Comparison of ENCODE assay signal across 16 cellular contexts in the genomic region with DNA sequence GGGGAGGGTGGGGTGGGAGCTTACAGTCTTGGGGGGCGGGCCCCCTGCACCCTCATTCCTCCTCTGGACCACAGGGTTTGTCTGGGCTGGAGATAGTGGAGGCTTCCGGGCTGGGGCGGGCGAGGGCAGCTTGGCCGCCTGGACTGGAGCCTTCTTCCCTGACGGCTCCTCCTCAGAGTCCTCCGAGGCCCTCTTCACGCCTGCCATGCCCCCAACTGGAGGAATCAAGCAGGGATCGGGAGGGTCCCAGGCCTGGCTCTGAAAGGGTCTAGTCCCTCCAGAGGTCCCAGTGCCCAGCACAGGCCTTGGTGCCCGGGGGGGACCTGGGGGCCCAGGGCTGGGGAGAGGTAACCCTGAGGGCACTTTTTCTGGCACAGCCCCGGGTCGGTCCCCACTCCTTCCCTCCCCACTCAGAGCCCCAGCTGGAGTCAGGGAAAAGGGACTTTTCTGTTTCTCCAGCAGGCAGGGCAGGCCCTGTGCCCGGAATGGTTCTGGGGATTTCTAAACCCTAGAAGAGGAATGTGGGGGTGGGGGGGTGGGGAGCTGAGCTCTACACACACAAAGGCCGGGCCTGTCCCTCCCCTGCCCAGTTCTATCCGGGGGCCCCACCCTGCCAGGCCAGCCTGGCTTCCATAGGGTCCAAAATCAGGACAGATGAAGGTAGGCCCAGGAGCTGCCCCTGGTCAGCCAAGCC. TPM values are rescaled to one million over a fixed set of nuclear protein-coding genes. Genes with fewer than 3 reads are reported as not detected.
DNase-seq lines count a peak whose midpoint lies in the region; ATAC-seq, FAIRE-seq and TF ChIP-seq lines count a peak whose summit lies in the region.
"Had no signal": no experiment of that assay in that cellular context is flagged by ENCODE, and none has a peak within 500 bp of the region (broad histone marks: within the 10 kb centered on the region; RNA-seq: fewer than 3 reads in every experiment).

No MANE protein-coding gene starts in this region.

- no peaks in the 10 kb centered on the region for H3K4me1 Mint-ChIP-seq in activated naive CD8-positive, alpha-beta T cell treated with anti-CD3 and anti-CD28 coated beads, Interleukin-2, amount 50 U/mL, for 24 hours
- H3K4me1 Mint-ChIP-seq in immature natural killer cell, result no peaks in the 10 kb centered on the region
- H3K4me1 Mint-ChIP-seq: T-cell had no signal

- H3K27me3 ChIP-seq in adipocyte (replicated peaks; ENCODE audit: control insufficient read depth, insufficient read depth, low read length) (no peaks in the 10 kb centered on the region), foreskin keratinocyte (no peaks in the 10 kb centered on the region), pancreas (no peaks in the 10 kb centered on the region), hepatocyte (no peaks in the 10 kb centered on the region)

- no peak for DNase-seq in A549 (ENCODE audit: low read depth in 1 of 2, low spot score in 1 of 2)
- peak; percentile 66 for DNase-seq in adipocyte (ENCODE audit: low read depth)
- DNase-seq in foreskin keratinocyte, result no peak
- no peak for DNase-seq in pancreas
- DNase-seq in activated naive CD8-positive, alpha-beta T cell treated with anti-CD3 and anti-CD28 coated beads, Interleukin-2, amount 50 U/mL, for 24 hours, result no peak
- DNase-seq in NCI-H524 (lab: John Stamatoyannopoulos, UW), result no peak
- no peak for DNase-seq in immature natural killer cell
- no peak for DNase-seq in hepatocyte (ENCODE audit: low spot score)
- DNase-seq: activated CD4-positive, CD25-positive, alpha-beta regulatory T cell; DMS53; kidney; MV-4-11; naive B cell; NCI-H2227 treated with DMSO at 0.1 percent for 48 hours; T-cell had no signal

- H3K79me2 ChIP-seq in hepatocyte, result no peaks in the 10 kb centered on the region

- no peak overlapping the region for H2AFZ ChIP-seq in hepatocyte

- FAIRE-seq in A549 (lab: Jason Lieb, UNC) (no peak), pancreas (lab: Jason Lieb, UNC) (no peak)
- FAIRE-seq: kidney had no signal

- H3K9me3 ChIP-seq in A549 (no peaks in the 10 kb centered on the region), adipocyte (ENCODE audit: control insufficient read depth, low read length) (no peaks in the 10 kb centered on the region), pancreas (no peaks in the 10 kb centered on the region), hepatocyte (ENCODE audit: low read depth) (no peaks in the 10 kb centered on the region)

- TF ChIP-seq POLR2A in A549 (IDR thresholded peaks at IDR 0.05; ENCODE audit: low read length), result no peak

- H3K9ac ChIP-seq in adipocyte (ENCODE audit: low read length), result peak overlapping the region; percentile 69

- ATAC-seq in A549 (peak; percentile 11 to 35; a peak in 4 of 6 replicates), foreskin keratinocyte (peak; percentile 5), pancreas (peak in 3 of 4 donors; percentile 28 to 64 (median 38))
- ATAC-seq in activated naive CD8-positive, alpha-beta T cell treated with anti-CD3 and anti-CD28 coated beads, Interleukin-2, amount 50 U/mL, for 24 hours, result no peak

- H3K27ac Mint-ChIP-seq in activated naive CD8-positive, alpha-beta T cell treated with anti-CD3 and anti-CD28 coated beads, Interleukin-2, amount 50 U/mL, for 24 hours, result no peak overlapping the region
- H3K27ac Mint-ChIP-seq in immature natural killer cell, result no peak overlapping the region
- H3K27ac Mint-ChIP-seq: dendritic cell treated with granulocyte-macrophage colony-stimulating factor and Interleukin-4, amounts not matched to agents 40 ng/mL and 50 ng/mL, for 4 days; naive B cell; T-cell had no signal

- CTCF ChIA-PET in A549 (lab: Yijun Ruan, JAX), result interaction anchor here (1.6 to 19.9 kb wide), 4 partner anchors 8 to 29 kb away, joined by 7 to 209 read pairs (median 24); no protein-coding TSS in a partner anchor

- no peak for TF ChIP-seq RAD21 in A549 (conservative IDR thresholded peaks at IDR 0.05 in 1 of 2, IDR thresholded peaks at IDR 0.05 in 1 of 2)

- no peaks in the 10 kb centered on the region for H3K36me3 Mint-ChIP-seq in activated naive CD8-positive, alpha-beta T cell treated with anti-CD3 and anti-CD28 coated beads, Interleukin-2, amount 50 U/mL, for 24 hours (ENCODE audit: low read depth)
- no peaks in the 10 kb centered on the region for H3K36me3 Mint-ChIP-seq in immature natural killer cell
- H3K36me3 Mint-ChIP-seq: naive B cell, T-cell had no signal

- H3K4me3 ChIP-seq in A549, result no peak overlapping the region
- H3K4me3 ChIP-seq in adipocyte (ENCODE audit: low read length), result no peak overlapping the region
- H3K4me3 ChIP-seq in pancreas, result no peak overlapping the region
- H3K4me3 ChIP-seq in hepatocyte, result no peak overlapping the region

- no peaks in the 10 kb centered on the region for H3K9me3 Mint-ChIP-seq in activated naive CD8-positive, alpha-beta T cell treated with anti-CD3 and anti-CD28 coated beads, Interleukin-2, amount 50 U/mL, for 24 hours
- H3K9me3 Mint-ChIP-seq in immature natural killer cell, result no peaks in the 10 kb centered on the region
- H3K9me3 Mint-ChIP-seq: dendritic cell treated with granulocyte-macrophage colony-stimulating factor and Interleukin-4, amounts not matched to agents 40 ng/mL and 50 ng/mL, for 4 days; naive B cell; T-cell had no signal

- 80% methylated on average over 8 of the region's 15 CpGs for WGBS in A549 (ENCODE audit: missing lambda C conversion rate)
- 73 to 77% methylated on average over 14 to 15 of the region's 15 CpGs for WGBS in pancreas, 2 donors
- 77% methylated on average over 9 of the region's 15 CpGs for WGBS in hepatocyte (ENCODE audit: low lambda C conversion rate, missing lambda C conversion rate)

- peaks cover 9% of the 10 kb centered on the region for H3K36me3 ChIP-seq in adipocyte (ENCODE audit: control insufficient read depth, insufficient read depth, low read length, severe bottlenecking)
- H3K36me3 ChIP-seq in pancreas, result no peaks in the 10 kb centered on the region
- H3K36me3 ChIP-seq in hepatocyte (replicated peaks; ENCODE audit: insufficient read depth, low read depth), result no peaks in the 10 kb centered on the region

- H4K20me1 ChIP-seq in hepatocyte (ENCODE audit: insufficient read depth, poor library complexity, severe bottlenecking), result no peaks in the 10 kb centered on the region

- POLR2A ChIA-PET in A549 (lab: Yijun Ruan, JAX), result interaction anchor here (0.7 to 1.1 kb wide), 2 partner anchors 11 kb away, joined by 3 to 6 read pairs; partner anchors contain the start of gene MICALL2

- intact Hi-C loops in pancreas (cut with DNase I), result loop anchor here in 1 of 3 donors (10.0 kb wide), 1 partner anchor 57 kb away; the partner anchor contains the start of gene INTS1

- H3K4me2 ChIP-seq in A549 (no peak overlapping the region), hepatocyte (no peak overlapping the region)

- TF ChIP-seq CTCF in A549 (IDR thresholded peaks at IDR 0.05) (no peak), foreskin keratinocyte (conservative IDR thresholded peaks at IDR 0.05) (no peak), pancreas (IDR thresholded peaks at IDR 0.05) (no peak), hepatocyte (IDR thresholded peaks at IDR 0.05; ENCODE audit: poor library complexity) (no peak)

- H3K9me2 ChIP-seq in hepatocyte (replicated peaks; ENCODE audit: insufficient read depth), result no peaks in the 10 kb centered on the region

- no peaks in the 10 kb centered on the region for H3K27me3 Mint-ChIP-seq in activated naive CD8-positive, alpha-beta T cell treated with anti-CD3 and anti-CD28 coated beads, Interleukin-2, amount 50 U/mL, for 24 hours
- H3K27me3 Mint-ChIP-seq in immature natural killer cell (ENCODE audit: low read depth in 3 of 3), result no peaks in the 10 kb centered on the region
- H3K27me3 Mint-ChIP-seq: dendritic cell treated with granulocyte-macrophage colony-stimulating factor and Interleukin-4, amounts not matched to agents 40 ng/mL and 50 ng/mL, for 4 days; naive B cell; T-cell had no signal

- no peak for TF ChIP-seq EP300 in A549 (IDR thresholded peaks at IDR 0.05)

- H3K27ac ChIP-seq in A549, result peak overlapping the region in 1 of 2 experiments; percentile 24; a peak in 1 of 6 replicates
- H3K27ac ChIP-seq in foreskin keratinocyte, result no peak overlapping the region
- peak overlapping the region in 1 of 4 donors; percentile 48 for H3K27ac ChIP-seq in pancreas
- H3K27ac ChIP-seq in hepatocyte, result no peak overlapping the region

- H3K4me3 Mint-ChIP-seq in activated naive CD8-positive, alpha-beta T cell treated with anti-CD3 and anti-CD28 coated beads, Interleukin-2, amount 50 U/mL, for 24 hours, result no peak overlapping the region
- no peak overlapping the region for H3K4me3 Mint-ChIP-seq in immature natural killer cell
- H3K4me3 Mint-ChIP-seq: dendritic cell treated with granulocyte-macrophage colony-stimulating factor and Interleukin-4, amounts not matched to agents 40 ng/mL and 50 ng/mL, for 4 days; naive B cell; T-cell had no signal

- H3K4me1 ChIP-seq in A549 (peaks cover 7% of the 10 kb centered on the region; the same call in 2 of the 3 replicates), adipocyte (ENCODE audit: control insufficient read depth, insufficient read depth, low read length) (peaks cover 11% of the 10 kb centered on the region), foreskin keratinocyte (peaks cover 8% of the 10 kb centered on the region), pancreas (no peaks in the 10 kb centered on the region), hepatocyte (ENCODE audit: insufficient read depth) (no peaks in the 10 kb centered on the region)

RNA-seq across cellular contexts. Expression of gene MICALL2, which starts 11.6 kb away (rescaled TPM):
- polyA plus RNA-seq in A549 (2011; rRNA removed) (6.1 and 7.8 TPM in 2 replicates), A549 (2017; fragmentation: RNase III; extraction: RNeasy Plus Mini Kit Qiagen cat#74134 plus additional on column Dnase treatment) (18.0 to 20.6 TPM (median 19.1 TPM) in 3 replicates), foreskin keratinocyte (20.6 and 28.1 TPM in 2 replicates), pancreas (10 to 100 TPM; 85.6 to 93.6 TPM), immature natural killer cell (under 1 TPM in 2 of 3 donors, not detected in 1; 0.10 to 0.50 TPM), hepatocyte (28.2 and 34.5 TPM in 2 replicates)
- 19.2 and 24.5 TPM in 2 replicates for polyA plus RNA-seq in A549 (2012; cell fraction: cytosol; rRNA removed)
- polyA plus RNA-seq in A549 (2012; cell fraction: nucleus; rRNA removed), result 120 and 162 TPM in 2 replicates
- polyA minus RNA-seq in A549 (2011; rRNA and poly(A)+ RNA removed), result 15.3 and 16.2 TPM in 2 replicates
- total RNA-seq in foreskin keratinocyte (19.7 and 20.8 TPM in 2 replicates), pancreas (10 to 100 TPM in 4 of 6 donors, 1 to 10 TPM in 2; 8.3 to 24.2 (median 11.3) TPM), hepatocyte (9.8 and 16.4 TPM in 2 replicates)

RNA-seq across cellular contexts. Expression of gene INTS1, which starts 56.5 kb away (rescaled TPM):
- polyA plus RNA-seq in A549 (2011; rRNA removed) (14.6 and 18.4 TPM in 2 replicates), A549 (2017; fragmentation: RNase III; extraction: RNeasy Plus Mini Kit Qiagen cat#74134 plus additional on column Dnase treatment) (48.0 to 48.7 TPM (median 48.1 TPM) in 3 replicates), foreskin keratinocyte (49.1 and 50.1 TPM in 2 replicates), pancreas (100 to 1,000 TPM in 1 of 2 donors, 10 to 100 TPM in 1; 92.7 to 166 TPM), immature natural killer cell (10 to 100 TPM in 2 of 3 donors, 1 to 10 TPM in 1; 5.2 to 33.6 (median 11.0) TPM), hepatocyte (53.6 and 57.3 TPM in 2 replicates)
- polyA plus RNA-seq in A549 (2012; cell fraction: cytosol; rRNA removed), result 50.9 and 73.0 TPM in 2 replicates
- polyA plus RNA-seq in A549 (2012; cell fraction: nucleus; rRNA removed), result 263 and 419 TPM in 2 replicates
- polyA minus RNA-seq in A549 (2011; rRNA and poly(A)+ RNA removed), result 28.4 and 51.5 TPM in 2 replicates
- total RNA-seq in foreskin keratinocyte (57.2 and 58.9 TPM in 2 replicates), pancreas (10 to 100 TPM; 45.0 to 73.2 (median 58.3) TPM), hepatocyte (15.5 and 30.0 TPM in 2 replicates)

Comparison
In these comparisons a context has a peak if more than half of its experiments do, and no peak if none do; other contexts are left out.
1. RNA of gene MICALL2, which starts 11.6 kb away (polyA plus RNA-seq): 85.6 to 93.6 TPM in pancreas, 28.2 to 34.5 TPM in hepatocyte, 20.6 to 28.1 TPM in foreskin keratinocyte and 6.1 to 162 TPM in A549; 0.10 to 0.50 TPM in immature natural killer cell; every median in the first group is over 4 times any median in the second.